Comparison of ENCODE assay signal across 25 cellular contexts in genomic region chr10:106913294-106913693, GRCh38.
"Had no signal": no experiment of that assay in that cellular context is flagged by ENCODE, and none has a peak within 500 bp of the region (broad histone marks: within the 10 kb centered on the region; RNA-seq: fewer than 3 reads in every experiment).

No MANE protein-coding gene starts in this region.

- H3K4me1 Mint-ChIP-seq: activated CD4-positive, alpha-beta T cell treated with anti-CD3 and anti-CD28 coated beads, Interleukin-2, amount 10 ng/mL, durations not matched to agents 24 days and 14 days; activated T-helper 17 cell treated with anti-CD3 and anti-CD28 coated beads, Interleukin-2, amount 50 U/mL, for 72 hours; central memory CD8-positive, alpha-beta T cell had no signal

- H3K9me3 Mint-ChIP-seq: activated T-cell treated with anti-CD3 and anti-CD28 coated beads, Interleukin-2, amount 50 U/mL, for 4 hours; dendritic cell treated with granulocyte-macrophage colony-stimulating factor and Interleukin-4, amounts not matched to agents 40 ng/mL and 50 ng/mL, for 4 days; nephron progenitor cell had no signal

- H3K27me3 ChIP-seq: testis, transverse colon had no signal

- H3K27me3 Mint-ChIP-seq: activated CD4-positive, alpha-beta T cell treated with anti-CD3 and anti-CD28 coated beads, Interleukin-2, amount 10 ng/mL, durations not matched to agents 24 days and 14 days; activated CD8-positive, alpha-beta T cell treated with anti-CD3 and anti-CD28 coated beads for 36 hours; activated T-helper 17 cell treated with anti-CD3 and anti-CD28 coated beads, Interleukin-2, amount 50 U/mL, for 72 hours; central memory CD8-positive, alpha-beta T cell had no signal

- DNase-seq: activated CD4-positive, alpha-beta T cell treated with anti-CD3 and anti-CD28 coated beads, Interleukin-2, amount 10 ng/mL, durations not matched to agents 24 days and 14 days; activated CD8-positive, alpha-beta T cell treated with anti-CD3 and anti-CD28 coated beads for 36 hours; activated gamma-delta T cell treated with Interleukin-2 at 50 U/mL for 16 hours; activated naive CD4-positive, alpha-beta T cell treated with anti-CD3 and anti-CD28 coated beads, Interleukin-2, amount 50 U/mL, for 16 hours; activated T-cell treated with anti-CD3 and anti-CD28 coated beads, Interleukin-2, amount 50 U/mL, for 4 hours; amniotic stem cell; effector CD4-positive, alpha-beta T cell; left cardiac atrium; left ventricle myocardium superior; mammary epithelial cell; nephron progenitor cell; stimulated activated CD4-positive, alpha-beta T cell treated with anti-CD3 and anti-CD28 coated beads, Interleukin-2, amount 100 ng/mL, for 48 hours; stimulated activated naive CD8-positive, alpha-beta T cell treated with anti-CD3 and anti-CD28 coated beads, Interleukin-15, Interleukin-2, amounts not matched to agents 100 U/mL and 50 U/mL, for 24 hours; T-helper 1 cell; testis; transverse colon had no signal

- H3K4me3 Mint-ChIP-seq: activated CD4-positive, alpha-beta T cell treated with anti-CD3 and anti-CD28 coated beads, Interleukin-2, amount 10 ng/mL, durations not matched to agents 24 days and 14 days; activated CD8-positive, alpha-beta T cell treated with anti-CD3 and anti-CD28 coated beads for 36 hours; activated T-cell treated with anti-CD3 and anti-CD28 coated beads, Interleukin-2, amount 50 U/mL, for 4 hours; activated T-helper 17 cell treated with anti-CD3 and anti-CD28 coated beads, Interleukin-2, amount 50 U/mL, for 72 hours; central memory CD8-positive, alpha-beta T cell; dendritic cell treated with granulocyte-macrophage colony-stimulating factor and Interleukin-4, amounts not matched to agents 40 ng/mL and 50 ng/mL, for 4 days; nephron progenitor cell; T-helper 2 cell treated with Interferon-gamma antibody and Interleukin-4, amounts not matched to agents 5 μg/mL and 100 μg/mL, for 36 hours had no signal

- H3K4me1 ChIP-seq: testis, transverse colon had no signal

- H3K9me3 ChIP-seq: testis, transverse colon had no signal

- ATAC-seq: activated CD8-positive, alpha-beta T cell treated with anti-CD3 and anti-CD28 coated beads for 36 hours; activated T-cell treated with anti-CD3 and anti-CD28 coated beads, Interleukin-2, amount 50 U/mL, for 4 hours; activated T-helper 17 cell treated with anti-CD3 and anti-CD28 coated beads, Interleukin-2, amount 50 U/mL, for 72 hours; left cardiac atrium; left ventricle myocardium superior; stimulated activated naive CD8-positive, alpha-beta T cell treated with anti-CD3 and anti-CD28 coated beads, Interleukin-15, Interleukin-2, amounts not matched to agents 100 U/mL and 50 U/mL, for 24 hours had no signal

- H3K27ac Mint-ChIP-seq: activated CD4-positive, alpha-beta T cell treated with anti-CD3 and anti-CD28 coated beads, Interleukin-2, amount 10 ng/mL, durations not matched to agents 24 days and 14 days; activated CD8-positive, alpha-beta T cell treated with anti-CD3 and anti-CD28 coated beads for 36 hours; activated T-helper 17 cell treated with anti-CD3 and anti-CD28 coated beads, Interleukin-2, amount 50 U/mL, for 72 hours; dendritic cell treated with granulocyte-macrophage colony-stimulating factor and Interleukin-4, amounts not matched to agents 40 ng/mL and 50 ng/mL, for 4 days; nephron progenitor cell; T-helper 2 cell treated with Interferon-gamma antibody and Interleukin-4, amounts not matched to agents 5 μg/mL and 100 μg/mL, for 36 hours had no signal

- H3K36me3 ChIP-seq: transverse colon had no signal

- H3K27ac ChIP-seq: epithelial cell of prostate, testis, transverse colon had no signal

- H3K4me3 ChIP-seq: testis, transverse colon had no signal

- FAIRE-seq: bronchial epithelial cell, frontal cortex, keratinocyte, urothelium cell line had no signal
